11 cellular contexts compared by ENCODE assay signal in genomic region chr11:2768471-2769408, GRCh38.
DNase-seq lines count a peak whose midpoint lies in the region; ATAC-seq and TF ChIP-seq lines count a peak whose summit lies in the region.
"Had no signal": no experiment of that assay in that cellular context is flagged by ENCODE, and none has a peak within 500 bp of the region (broad histone marks: within the 10 kb centered on the region; RNA-seq: fewer than 3 reads in every experiment).

No MANE protein-coding gene starts in this region.

- H3K9me3 ChIP-seq in vagina = no peaks in the 10 kb centered on the region
- H3K9me3 ChIP-seq: tibial nerve had no signal

- TF ChIP-seq CTCF in vagina (IDR thresholded peaks at IDR 0.05) (no peak), GM10248 (IDR thresholded peaks at IDR 0.05; ENCODE audit: control extremely low read depth, extremely low read depth, low read depth, missing control alignments) (no peak)

- intact Hi-C loops in vagina (cut with DNase I) = no loop called here

- no peaks in the 10 kb centered on the region for H3K36me3 ChIP-seq in vagina
- H3K36me3 ChIP-seq: tibial nerve had no signal

- CTCF ChIA-PET in GM10248 (lab: Yijun Ruan, JAX) = interaction anchor here (1.4 kb wide), 1 partner anchor 123 kb away, joined by 3 read pairs; no protein-coding TSS in a partner anchor

- H3K4me3 ChIP-seq in vagina = no peak overlapping the region
- H3K4me3 ChIP-seq: tibial nerve had no signal

- no peak overlapping the region for H3K27ac ChIP-seq in vagina
- H3K27ac ChIP-seq: tibial nerve had no signal

- no peaks in the 10 kb centered on the region for H3K27me3 ChIP-seq in vagina
- H3K27me3 ChIP-seq: tibial nerve had no signal

- ATAC-seq in left lobe of liver (no peak), GM19035 (IDR thresholded peaks at IDR 0.05; ENCODE audit: unreplicated experiment) (no peak), GM21619 (IDR thresholded peaks at IDR 0.05; ENCODE audit: unreplicated experiment) (no peak)

- peaks cover 6% of the 10 kb centered on the region for H3K4me1 ChIP-seq in vagina
- H3K4me1 ChIP-seq: Caco-2, tibial nerve had no signal

- POLR2A ChIA-PET in GM10248 (lab: Yijun Ruan, JAX) = no interaction called here

- DNase-seq in stimulated activated CD4-positive, alpha-beta T cell treated with anti-CD3 and anti-CD28 coated beads, Interleukin-2, amount 100 ng/mL, for 24 hours = peak; percentile 16 to 21
- DNase-seq in stimulated activated CD4-positive, alpha-beta T cell treated with anti-CD3 and anti-CD28 coated beads, Interleukin-12 subunit alpha, Interleukin-12 subunit beta, amount 100 ng/mL, for 4 hours = no peak
- peak; percentile 85 for DNase-seq in astrocyte of the hippocampus (ENCODE audit: low read depth, low spot score)
- DNase-seq in left lobe of liver (ENCODE audit: low spot score) = peak; percentile 35
- DNase-seq in vagina (ENCODE audit: extremely low spot score in 2 of 2) = peak; percentile 71 to 94
- no peak for DNase-seq in GM10248 (ENCODE audit: extremely low spot score)
- DNase-seq: NCI-H1436 had no signal

- no peak for TF ChIP-seq POLR2A in vagina (IDR thresholded peaks at IDR 0.05)

Comparison
In these comparisons a context has a peak if more than half of its experiments do, and no peak if none do; other contexts are left out.
1. DNase-seq: peak in stimulated activated CD4-positive, alpha-beta T cell treated with anti-CD3 and anti-CD28 coated beads, Interleukin-2, amount 100 ng/mL, for 24 hours (2 of 2), astrocyte of the hippocampus (single experiment), left lobe of liver (single experiment) and vagina (2 of 2); none in stimulated activated CD4-positive, alpha-beta T cell treated with anti-CD3 and anti-CD28 coated beads, Interleukin-12 subunit alpha, Interleukin-12 subunit beta, amount 100 ng/mL, for 4 hours (single experiment) and GM10248 (single experiment).